In the genomic region with DNA sequence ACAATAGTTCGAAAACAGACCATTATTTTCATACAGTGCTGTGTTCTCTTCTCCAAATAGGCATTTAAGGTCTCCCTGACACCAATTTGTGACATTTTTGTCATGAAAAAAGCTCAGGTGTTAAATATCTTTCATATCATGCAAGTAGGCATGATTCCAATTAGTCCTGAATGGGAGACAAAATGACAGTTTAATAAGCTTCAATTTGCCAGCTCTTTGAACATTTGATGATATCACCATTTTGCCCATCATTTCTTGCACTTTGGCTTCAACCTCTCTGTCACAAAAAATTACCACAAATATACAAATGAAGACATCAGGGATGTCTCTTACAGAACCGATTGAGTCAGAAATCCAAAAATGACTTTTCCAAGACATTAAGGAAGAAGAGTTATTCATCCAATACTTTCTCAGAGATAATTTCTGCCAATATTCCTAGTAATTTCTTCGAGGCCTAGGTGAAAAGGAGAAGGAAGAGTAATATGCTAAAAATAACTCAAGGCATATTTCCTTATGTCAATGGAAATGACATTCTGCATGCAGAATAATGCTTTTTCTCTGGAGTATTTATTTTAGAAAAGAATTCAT, we compare ENCODE assay signal across 31 cellular contexts.
"Had no signal": no experiment of that assay in that cellular context is flagged by ENCODE, and none has a peak within 500 bp of the region (broad histone marks: within the 10 kb centered on the region; RNA-seq: fewer than 3 reads in every experiment).

No MANE protein-coding gene starts in this region.

- H3K9me3 ChIP-seq: MG63, SJCRH30 had no signal

- H3K27ac ChIP-seq: PC-9, RWPE1, SJCRH30, SK-N-MC had no signal

- H3K4me3 ChIP-seq: MG63, PC-9, SJCRH30, SK-N-MC had no signal

- H3K4me1 ChIP-seq: SJCRH30 had no signal

- H2AFZ ChIP-seq: PC-9 had no signal

- H3K27me3 ChIP-seq: MG63, SJCRH30 had no signal

- H3K36me3 ChIP-seq: MG63 had no signal

- ATAC-seq: Panc1, Right ventricle myocardium inferior, SK-N-SH treated with all-trans-retinoic acid at 6 μM for 48 hours, T-cell had no signal

- H3K4me2 ChIP-seq: PC-9 had no signal

- DNase-seq: Kasumi-1, KG1, MG63, NCI-H1048, NCI-H1092 treated with DMSO at 0.1 percent for 48 hours, NCI-H1105 treated with DMSO at 0.1 percent for 48 hours, NCI-H1417, NCI-H1436, NCI-H1694, NCI-H187, NCI-H1930, NCI-H2029 treated with DMSO at 0.1 percent for 48 hours, NCI-H2081 treated with DMSO at 0.1 percent for 48 hours, NCI-H2107, NCI-H2171, NCI-H226, NCI-H446 treated with DMSO at 0.1 percent for 48 hours, NCI-H510A, NCI-H524, NCI-H526, NCI-H774, PC-9, SHP77, SIG-M5, SJCRH30, T-cell had no signal
